ENCODE assay signal across 4 cellular contexts in genomic region chr20:17990278-17990972, GRCh38.
TF ChIP-seq lines count a peak whose summit lies in the region.

No MANE protein-coding gene starts in this region.

TF ChIP-seq in Ishikawa, 13 proteins besides CTCF, POLR2A, EP300 and RAD21:
- TF ChIP-seq, protein P1, sequence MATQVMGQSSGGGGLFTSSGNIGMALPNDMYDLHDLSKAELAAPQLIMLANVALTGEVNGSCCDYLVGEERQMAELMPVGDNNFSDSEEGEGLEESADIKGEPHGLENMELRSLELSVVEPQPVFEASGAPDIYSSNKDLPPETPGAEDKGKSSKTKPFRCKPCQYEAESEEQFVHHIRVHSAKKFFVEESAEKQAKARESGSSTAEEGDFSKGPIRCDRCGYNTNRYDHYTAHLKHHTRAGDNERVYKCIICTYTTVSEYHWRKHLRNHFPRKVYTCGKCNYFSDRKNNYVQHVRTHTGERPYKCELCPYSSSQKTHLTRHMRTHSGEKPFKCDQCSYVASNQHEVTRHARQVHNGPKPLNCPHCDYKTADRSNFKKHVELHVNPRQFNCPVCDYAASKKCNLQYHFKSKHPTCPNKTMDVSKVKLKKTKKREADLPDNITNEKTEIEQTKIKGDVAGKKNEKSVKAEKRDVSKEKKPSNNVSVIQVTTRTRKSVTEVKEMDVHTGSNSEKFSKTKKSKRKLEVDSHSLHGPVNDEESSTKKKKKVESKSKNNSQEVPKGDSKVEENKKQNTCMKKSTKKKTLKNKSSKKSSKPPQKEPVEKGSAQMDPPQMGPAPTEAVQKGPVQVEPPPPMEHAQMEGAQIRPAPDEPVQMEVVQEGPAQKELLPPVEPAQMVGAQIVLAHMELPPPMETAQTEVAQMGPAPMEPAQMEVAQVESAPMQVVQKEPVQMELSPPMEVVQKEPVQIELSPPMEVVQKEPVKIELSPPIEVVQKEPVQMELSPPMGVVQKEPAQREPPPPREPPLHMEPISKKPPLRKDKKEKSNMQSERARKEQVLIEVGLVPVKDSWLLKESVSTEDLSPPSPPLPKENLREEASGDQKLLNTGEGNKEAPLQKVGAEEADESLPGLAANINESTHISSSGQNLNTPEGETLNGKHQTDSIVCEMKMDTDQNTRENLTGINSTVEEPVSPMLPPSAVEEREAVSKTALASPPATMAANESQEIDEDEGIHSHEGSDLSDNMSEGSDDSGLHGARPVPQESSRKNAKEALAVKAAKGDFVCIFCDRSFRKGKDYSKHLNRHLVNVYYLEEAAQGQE (IDR thresholded peaks at IDR 0.05; ENCODE audit: low read depth): no peak
- peak; percentile 46; the same call in 1 of the 2 replicates for TF ChIP-seq CEBPB (IDR thresholded peaks at IDR 0.05)

TF ChIP-seq in GM12878, 131 proteins besides CTCF, POLR2A, EP300 and RAD21:
- TF ChIP-seq SPI1 (IDR thresholded peaks at IDR 0.05; ENCODE audit: borderline replicate concordance, insufficient read depth, low read depth, low read length): no peak
- no peak for TF ChIP-seq PKNOX1 (IDR thresholded peaks at IDR 0.05)
- no peak for TF ChIP-seq ASH2L (IDR thresholded peaks at IDR 0.05; ENCODE audit: borderline replicate concordance, low read depth)
- no peak for TF ChIP-seq CEBPB (IDR thresholded peaks at IDR 0.05; ENCODE audit: borderline replicate concordance in 1 of 2, low read depth in 2 of 2, low read length in 2 of 2)
- no peak for TF ChIP-seq HCFC1 (IDR thresholded peaks at IDR 0.05; ENCODE audit: low read length)
- TF ChIP-seq FOS (IDR thresholded peaks at IDR 0.05; ENCODE audit: borderline replicate concordance, extremely low read depth, insufficient read length): no peak
- no peak for TF ChIP-seq RFX5 (IDR thresholded peaks at IDR 0.05; ENCODE audit: low read depth, low read length)
- TF ChIP-seq IKZF2 (IDR thresholded peaks at IDR 0.05): no peak
- TF ChIP-seq GABPA (IDR thresholded peaks at IDR 0.05; ENCODE audit: low read depth): no peak
- no peak for TF ChIP-seq POLR2AphosphoS5 (IDR thresholded peaks at IDR 0.05; ENCODE audit: low read length)
- TF ChIP-seq BCL3 (IDR thresholded peaks at IDR 0.05; ENCODE audit: borderline replicate concordance, insufficient read depth, low read depth, low read length, poor library complexity, severe bottlenecking): no peak
- TF ChIP-seq YY1 (IDR thresholded peaks at IDR 0.05; ENCODE audit: low read depth, low read length): no peak
- TF ChIP-seq TCF7 (IDR thresholded peaks at IDR 0.05; ENCODE audit: borderline replicate concordance): no peak

TF ChIP-seq in WTC11, 78 proteins besides CTCF, POLR2A, EP300 and RAD21 (continues in another document):
- TF ChIP-seq GABPB1 (CRISPR knock-in tag; IDR thresholded peaks at IDR 0.05) (no peak), ELF4 (CRISPR knock-in tag; IDR thresholded peaks at IDR 0.05; ENCODE audit: low read depth) (no peak), PREB (CRISPR knock-in tag; IDR thresholded peaks at IDR 0.05; ENCODE audit: borderline replicate concordance) (no peak), SMAD4 (CRISPR knock-in tag; IDR thresholded peaks at IDR 0.05) (no peak), ZNF512 (CRISPR knock-in tag; IDR thresholded peaks at IDR 0.05; ENCODE audit: borderline replicate concordance) (no peak), TCF7 (CRISPR knock-in tag; IDR thresholded peaks at IDR 0.05; ENCODE audit: low read depth) (no peak), JUN (CRISPR knock-in tag; IDR thresholded peaks at IDR 0.05) (no peak), ZNF423 (CRISPR knock-in tag; IDR thresholded peaks at IDR 0.05) (no peak)
- TF ChIP-seq, protein P2, sequence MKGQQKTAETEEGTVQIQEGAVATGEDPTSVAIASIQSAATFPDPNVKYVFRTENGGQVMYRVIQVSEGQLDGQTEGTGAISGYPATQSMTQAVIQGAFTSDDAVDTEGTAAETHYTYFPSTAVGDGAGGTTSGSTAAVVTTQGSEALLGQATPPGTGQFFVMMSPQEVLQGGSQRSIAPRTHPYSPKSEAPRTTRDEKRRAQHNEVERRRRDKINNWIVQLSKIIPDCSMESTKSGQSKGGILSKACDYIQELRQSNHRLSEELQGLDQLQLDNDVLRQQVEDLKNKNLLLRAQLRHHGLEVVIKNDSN (CRISPR knock-in tag; IDR thresholded peaks at IDR 0.05): no peak
- TF ChIP-seq, protein P3, sequence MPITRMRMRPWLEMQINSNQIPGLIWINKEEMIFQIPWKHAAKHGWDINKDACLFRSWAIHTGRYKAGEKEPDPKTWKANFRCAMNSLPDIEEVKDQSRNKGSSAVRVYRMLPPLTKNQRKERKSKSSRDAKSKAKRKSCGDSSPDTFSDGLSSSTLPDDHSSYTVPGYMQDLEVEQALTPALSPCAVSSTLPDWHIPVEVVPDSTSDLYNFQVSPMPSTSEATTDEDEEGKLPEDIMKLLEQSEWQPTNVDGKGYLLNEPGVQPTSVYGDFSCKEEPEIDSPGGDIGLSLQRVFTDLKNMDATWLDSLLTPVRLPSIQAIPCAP (CRISPR knock-in tag; IDR thresholded peaks at IDR 0.05): no peak
- TF ChIP-seq, protein P4, sequence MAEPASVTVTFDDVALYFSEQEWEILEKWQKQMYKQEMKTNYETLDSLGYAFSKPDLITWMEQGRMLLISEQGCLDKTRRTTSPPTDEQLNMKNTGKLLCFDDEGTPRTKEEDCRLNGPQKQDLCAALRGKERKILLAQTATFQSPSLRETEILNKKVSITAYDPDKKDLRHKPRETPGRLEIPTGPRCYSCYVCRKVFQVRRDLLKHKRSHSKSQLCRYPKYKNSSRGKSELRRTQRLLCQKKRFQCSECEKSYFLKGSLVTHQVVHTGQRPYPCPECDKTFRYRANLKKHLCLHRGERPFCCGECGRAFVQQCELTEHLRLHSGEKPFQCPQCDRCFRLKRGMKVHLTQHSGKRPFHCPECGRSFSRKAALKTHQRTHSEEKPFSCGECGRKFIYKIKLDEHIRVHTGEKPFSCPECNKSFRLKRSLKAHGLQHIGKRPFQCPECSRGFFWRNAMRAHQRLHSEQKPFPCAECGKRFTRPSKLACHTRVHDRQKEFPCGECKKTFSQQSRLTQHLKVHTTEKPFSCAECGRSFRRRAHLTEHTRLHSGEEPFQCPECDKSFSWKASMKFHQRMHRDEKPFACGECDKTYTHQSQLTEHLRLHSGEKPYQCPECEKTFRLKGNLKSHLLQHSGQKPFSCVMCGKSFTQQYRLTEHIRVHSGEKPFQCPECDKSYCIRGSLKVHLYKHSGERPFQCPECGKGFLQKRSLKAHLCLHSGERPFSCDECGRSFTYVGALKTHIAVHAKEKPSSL (CRISPR knock-in tag; conservative IDR thresholded peaks at IDR 0.05): no peak

TF ChIP-seq in SK-N-SH treated with all-trans-retinoic acid at 6 μM for 48 hours, 23 proteins besides CTCF, POLR2A, EP300 and RAD21:
- TF ChIP-seq, protein P5, sequence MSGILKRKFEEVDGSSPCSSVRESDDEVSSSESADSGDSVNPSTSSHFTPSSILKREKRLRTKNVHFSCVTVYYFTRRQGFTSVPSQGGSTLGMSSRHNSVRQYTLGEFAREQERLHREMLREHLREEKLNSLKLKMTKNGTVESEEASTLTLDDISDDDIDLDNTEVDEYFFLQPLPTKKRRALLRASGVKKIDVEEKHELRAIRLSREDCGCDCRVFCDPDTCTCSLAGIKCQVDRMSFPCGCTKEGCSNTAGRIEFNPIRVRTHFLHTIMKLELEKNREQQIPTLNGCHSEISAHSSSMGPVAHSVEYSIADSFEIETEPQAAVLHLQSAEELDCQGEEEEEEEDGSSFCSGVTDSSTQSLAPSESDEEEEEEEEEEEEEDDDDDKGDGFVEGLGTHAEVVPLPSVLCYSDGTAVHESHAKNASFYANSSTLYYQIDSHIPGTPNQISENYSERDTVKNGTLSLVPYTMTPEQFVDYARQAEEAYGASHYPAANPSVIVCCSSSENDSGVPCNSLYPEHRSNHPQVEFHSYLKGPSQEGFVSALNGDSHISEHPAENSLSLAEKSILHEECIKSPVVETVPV (CRISPR knock-in tag; IDR thresholded peaks at IDR 0.05): no peak
- TF ChIP-seq TSHZ2 (CRISPR knock-in tag; IDR thresholded peaks at IDR 0.05): no peak
- no peak for TF ChIP-seq CSDC2 (CRISPR knock-in tag; IDR thresholded peaks at IDR 0.05)
- no peak for TF ChIP-seq PPARA (CRISPR knock-in tag; IDR thresholded peaks at IDR 0.05; ENCODE audit: borderline replicate concordance)
